30 cellular contexts compared by ENCODE assay signal in the genomic region with DNA sequence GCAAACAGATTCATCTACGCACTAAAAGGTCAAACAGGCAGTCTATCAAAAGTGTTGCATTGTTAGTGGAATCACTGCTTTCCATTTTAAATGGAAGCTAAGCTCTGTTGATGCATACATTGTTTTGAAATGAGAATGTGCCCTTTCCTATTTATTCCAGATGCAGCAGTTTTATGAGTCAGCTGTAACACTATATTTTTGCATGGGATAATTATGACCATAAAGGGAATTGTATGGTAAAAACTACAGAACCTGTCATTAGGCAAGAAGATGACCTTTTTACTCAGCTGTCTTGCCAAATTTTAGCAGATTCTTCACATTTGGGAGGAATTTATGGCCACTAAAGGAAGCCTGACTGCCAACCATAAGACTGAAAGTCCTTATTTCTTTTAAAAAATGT.
A peak's percentile ranks its signal among the peaks of the same experiment; 100 is the strongest.
DNase-seq lines count a peak whose midpoint lies in the region; ATAC-seq and TF ChIP-seq lines count a peak whose summit lies in the region.
"Had no signal": no experiment of that assay in that cellular context is flagged by ENCODE, and none has a peak within 500 bp of the region (broad histone marks: within the 10 kb centered on the region; RNA-seq: fewer than 3 reads in every experiment).

No MANE protein-coding gene starts in this region.

- H3K79me2 ChIP-seq in osteoblast (ENCODE audit: insufficient read depth, low read length), result no peaks in the 10 kb centered on the region

- CTCF ChIA-PET in BJ (lab: Yijun Ruan, JAX), result interaction anchor here (1.4 kb wide), 1 partner anchor 24 kb away, joined by 3 read pairs; no protein-coding TSS in a partner anchor

- H3K4me1 ChIP-seq in osteoblast (ENCODE audit: insufficient read depth, low read length), result peaks cover 3% of the 10 kb centered on the region
- H3K4me1 ChIP-seq: breast epithelium, HAP-1, left ventricle myocardium inferior, prostate gland had no signal

- no peaks in the 10 kb centered on the region for H3K9me3 ChIP-seq in osteoblast (ENCODE audit: low read depth, low read length)
- H3K9me3 ChIP-seq: breast epithelium, HAP-1, left ventricle myocardium inferior, neutrophil, prostate gland had no signal

- no peak overlapping the region for H3K4me3 ChIP-seq in BJ (ENCODE audit: low read depth, low read length)
- no peak overlapping the region for H3K4me3 ChIP-seq in cardiac fibroblast (replicated peaks in 1 of 2; ENCODE audit: low read depth in 2 of 2, low read length in 2 of 2)
- H3K4me3 ChIP-seq in osteoblast (ENCODE audit: insufficient read depth, low read length), result no peak overlapping the region
- H3K4me3 ChIP-seq: breast epithelium, HAP-1, left ventricle myocardium inferior, prostate gland had no signal

- peak overlapping the region; percentile 5 for H3K4me2 ChIP-seq in osteoblast (ENCODE audit: insufficient read depth, low read length)

- H3K27me3 ChIP-seq in BJ (ENCODE audit: control insufficient read depth, insufficient read depth, low read length) (no peaks in the 10 kb centered on the region), osteoblast (ENCODE audit: insufficient read depth, low read length) (no peaks in the 10 kb centered on the region)
- H3K27me3 ChIP-seq: breast epithelium, neutrophil had no signal

- no peak for TF ChIP-seq CTCF in BJ (IDR thresholded peaks at IDR 0.05; ENCODE audit: insufficient read depth, low read depth, low read length)
- no peak for TF ChIP-seq CTCF in cardiac fibroblast (IDR thresholded peaks at IDR 0.05; ENCODE audit: low read depth, low read length)
- no peak for TF ChIP-seq CTCF in osteoblast (IDR thresholded peaks at IDR 0.05; ENCODE audit: extremely low read depth, low read depth, low read length)

- POLR2A ChIA-PET in BJ (lab: Charles Lee), result interaction anchor here (0.6 kb wide), 1 partner anchor 20 kb away, joined by 3 read pairs; no protein-coding TSS in a partner anchor

- no peaks in the 10 kb centered on the region for H4K20me1 ChIP-seq in osteoblast (ENCODE audit: insufficient read depth, low read length)

- H2AFZ ChIP-seq in osteoblast (ENCODE audit: low read length), result no peak overlapping the region

- H3K36me3 ChIP-seq in BJ (ENCODE audit: control insufficient read depth, insufficient read depth, low read length) (no peaks in the 10 kb centered on the region), osteoblast (ENCODE audit: insufficient read depth, low read length) (no peaks in the 10 kb centered on the region)
- H3K36me3 ChIP-seq: breast epithelium, HAP-1, left ventricle myocardium inferior, neutrophil, prostate gland, WERI-Rb-1 had no signal

- H3K27ac ChIP-seq in osteoblast (ENCODE audit: low read depth, low read length), result no peak overlapping the region
- H3K27ac ChIP-seq: breast epithelium, left ventricle myocardium inferior, neutrophil, prostate gland, WERI-Rb-1 had no signal

- ATAC-seq in GM18873 (IDR thresholded peaks at IDR 0.05; ENCODE audit: low FRiP score, unreplicated experiment), result no peak
- ATAC-seq: activated CD8-positive, alpha-beta memory T cell treated with anti-CD3 and anti-CD28 coated beads, Interleukin-2, amount 10 ng/mL, durations not matched to agents 7 days and 5 days; activated T-cell treated with anti-CD3 and anti-CD28 coated beads, Interleukin-2, amount 50 U/mL, for 72 hours; esophagus mucosa had no signal

- DNase-seq in BJ (ENCODE audit: low read depth), result peak; percentile 69
- peak; percentile 90 for DNase-seq in HS-5 (ENCODE audit: low read depth)
- DNase-seq in cardiac fibroblast (ENCODE audit: low read depth in 2 of 2), result peak; percentile 1 to 16
- no peak for DNase-seq in osteoblast (ENCODE audit: insufficient read length, low spot score, missing footprints)
- no peak for DNase-seq in putamen (ENCODE audit: low spot score)
- no peak for DNase-seq in 8988T
- DNase-seq: activated CD4-positive, alpha-beta T cell treated with anti-CD3 and anti-CD28 coated beads, Interleukin-2, amount 10 ng/mL, durations not matched to agents 7 days and 5 days; activated CD8-positive, alpha-beta memory T cell treated with anti-CD3 and anti-CD28 coated beads, Interleukin-2, amount 10 ng/mL, durations not matched to agents 7 days and 5 days; activated naive CD4-positive, alpha-beta T cell treated with anti-CD3 and anti-CD28 coated beads for 36 hours; activated T-cell treated with anti-CD3 and anti-CD28 coated beads, Interleukin-2, amount 50 U/mL, for 72 hours; cortex of kidney; DMS153; GDM1; glutamatergic neuron; KG1; left ventricle myocardium inferior; naive B cell; NCI-H1417 treated with DMSO at 0.1 percent for 48 hours; NCI-H2081; NCI-H345; SHP77; stimulated activated naive CD4-positive, alpha-beta T cell; T1000; WERI-Rb-1 had no signal

Comparison
In these comparisons a context has a peak if more than half of its experiments do, and no peak if none do; other contexts are left out.
1. DNase-seq: peak in BJ (single experiment), HS-5 (single experiment) and cardiac fibroblast (2 of 2); none in osteoblast (single experiment), putamen (single experiment) and 8988T (single experiment).